ENCODE assay signal across 17 cellular contexts in genomic region chr2:19743641-19744040, GRCh38.
DNase-seq lines count a peak whose midpoint lies in the region; ATAC-seq, FAIRE-seq and TF ChIP-seq lines count a peak whose summit lies in the region.
"Had no signal": no experiment of that assay in that cellular context is flagged by ENCODE, and none has a peak within 500 bp of the region (broad histone marks: within the 10 kb centered on the region; RNA-seq: fewer than 3 reads in every experiment).

No MANE protein-coding gene starts in this region.

- H3K36me3 Mint-ChIP-seq in neural progenitor cell (no peaks in the 10 kb centered on the region), endodermal cell (ENCODE audit: low read depth) (no peaks in the 10 kb centered on the region)
- H3K36me3 Mint-ChIP-seq: CD8-positive, alpha-beta T cell had no signal

- H3K9me3 Mint-ChIP-seq in neural progenitor cell, result no peaks in the 10 kb centered on the region
- H3K9me3 Mint-ChIP-seq in endodermal cell, result no peaks in the 10 kb centered on the region
- H3K9me3 Mint-ChIP-seq: CD8-positive, alpha-beta T cell had no signal

- H3K27ac ChIP-seq in neural progenitor cell, result no peak overlapping the region
- H3K27ac ChIP-seq in endodermal cell (ENCODE audit: low read depth, low read length), result no peak overlapping the region
- H3K27ac ChIP-seq: GM23248 had no signal

- no peak overlapping the region for H3K4me3 ChIP-seq in bronchial epithelial cell (ENCODE audit: low read depth, low read length)
- H3K4me3 ChIP-seq in neural progenitor cell, result no peak overlapping the region
- no peak overlapping the region for H3K4me3 ChIP-seq in endodermal cell (ENCODE audit: low read length)
- H3K4me3 ChIP-seq: GM23248 had no signal

- DNase-seq in RPMI7951 (ENCODE audit: low read depth) (peak; percentile 65), bronchial epithelial cell (ENCODE audit: low read depth) (no peak), neural progenitor cell (ENCODE audit: low spot score) (no peak), endodermal cell (no peak)
- DNase-seq: C1 segment of cervical spinal cord; Caco-2; CD8-positive, alpha-beta T cell; DMS153; DND-41; GM23248; H7 had no signal

- H3K27me3 Mint-ChIP-seq in neural progenitor cell (ENCODE audit: insufficient read depth, low read depth) (no peaks in the 10 kb centered on the region), endodermal cell (ENCODE audit: insufficient read depth) (peaks cover 1% of the 10 kb centered on the region)

- ATAC-seq in GM21423 (IDR thresholded peaks at IDR 0.05; ENCODE audit: unreplicated experiment) (no peak), HG03439 (IDR thresholded peaks at IDR 0.05; ENCODE audit: unreplicated experiment) (no peak)
- ATAC-seq: CD8-positive, alpha-beta T cell; HCT116 had no signal

- FAIRE-seq in bronchial epithelial cell (lab: Jason Lieb, UNC), result peak; percentile 47
- FAIRE-seq: G401.6, GM12892, H1 had no signal

- 94 to 96% methylated on average over 3 to 5 of the region's 5 CpGs for WGBS in endodermal cell (ENCODE audit: insufficient coverage in 1 of 2, insufficient read length in 1 of 2), 2 experiments

- H3K9me3 ChIP-seq in neural progenitor cell (ENCODE audit: low read depth) (no peaks in the 10 kb centered on the region), endodermal cell (ENCODE audit: control insufficient read depth, low read length) (no peaks in the 10 kb centered on the region)

- TF ChIP-seq CTCF in bronchial epithelial cell (IDR thresholded peaks at IDR 0.05; ENCODE audit: insufficient read depth, low read length, severe bottlenecking) (no peak), neural progenitor cell (IDR thresholded peaks at IDR 0.05) (no peak), endodermal cell (conservative IDR thresholded peaks at IDR 0.05) (no peak)

- no peak overlapping the region for H3K9ac ChIP-seq in neural progenitor cell
- H3K9ac ChIP-seq in endodermal cell (ENCODE audit: extremely low read depth, low read length, poor library complexity, severe bottlenecking), result no peak overlapping the region
- H3K9ac ChIP-seq: GM23248 had no signal

- H3K4me1 ChIP-seq in neural progenitor cell (no peaks in the 10 kb centered on the region), endodermal cell (ENCODE audit: control insufficient read depth, insufficient read depth, low read length) (no peaks in the 10 kb centered on the region)
- H3K4me1 ChIP-seq: Caco-2 had no signal

- H3K27me3 ChIP-seq in bronchial epithelial cell (ENCODE audit: control insufficient read depth, insufficient read depth, low read length) (no peaks in the 10 kb centered on the region), neural progenitor cell (no peaks in the 10 kb centered on the region), endodermal cell (ENCODE audit: control insufficient read depth, insufficient read depth, low read length, poor library complexity, severe bottlenecking) (no peaks in the 10 kb centered on the region)

- H3F3A ChIP-seq in neural progenitor cell (ENCODE audit: low read depth), result no peaks in the 10 kb centered on the region

- H3K4me2 ChIP-seq in neural progenitor cell, result no peak overlapping the region

- H4K20me1 ChIP-seq in neural progenitor cell (ENCODE audit: low read depth), result no peaks in the 10 kb centered on the region

- H3K4me1 Mint-ChIP-seq in neural progenitor cell, result peaks cover 12% of the 10 kb centered on the region
- peaks cover 2% of the 10 kb centered on the region for H3K4me1 Mint-ChIP-seq in endodermal cell

- H3K79me2 ChIP-seq in neural progenitor cell (ENCODE audit: low read depth), result no peaks in the 10 kb centered on the region

- H2AFZ ChIP-seq in neural progenitor cell (replicated peaks), result no peak overlapping the region
- H2AFZ ChIP-seq: GM23248 had no signal

- H3K36me3 ChIP-seq in bronchial epithelial cell (ENCODE audit: control insufficient read depth, insufficient read depth, low read length) (no peaks in the 10 kb centered on the region), neural progenitor cell (no peaks in the 10 kb centered on the region), endodermal cell (ENCODE audit: control insufficient read depth, insufficient read depth, low read length) (no peaks in the 10 kb centered on the region)

- no peak overlapping the region for H3K4me3 Mint-ChIP-seq in neural progenitor cell
- H3K4me3 Mint-ChIP-seq in endodermal cell, result no peak overlapping the region
- H3K4me3 Mint-ChIP-seq: CD8-positive, alpha-beta T cell had no signal

- H3K27ac Mint-ChIP-seq in neural progenitor cell (peak overlapping the region; percentile 54), endodermal cell (no peak overlapping the region)
- H3K27ac Mint-ChIP-seq: CD8-positive, alpha-beta T cell had no signal
